In genomic region chr1:146036241-146036989, GRCh38 we compare ENCODE assay signal across 8 cellular contexts. TPM values are rescaled to one million over a fixed set of nuclear protein-coding genes. Genes with fewer than 3 reads are reported as not detected.
DNase-seq lines count a peak whose midpoint lies in the region; TF ChIP-seq lines count a peak whose summit lies in the region.

No MANE protein-coding gene starts in this region.

- H3K27me3 ChIP-seq in brain microvascular endothelial cell (replicated peaks) = no peaks in the 10 kb centered on the region
- no peaks in the 10 kb centered on the region for H3K27me3 ChIP-seq in mononuclear cell (ENCODE audit: insufficient read depth, low read length)

- H3K9me3 ChIP-seq in mononuclear cell (ENCODE audit: low read depth, low read length) = no peaks in the 10 kb centered on the region

- peaks cover 50% of the 10 kb centered on the region for H3K4me1 ChIP-seq in mononuclear cell (ENCODE audit: insufficient read depth, low read length)

- H3K4me3 ChIP-seq in brain microvascular endothelial cell (ENCODE audit: low read depth, low read length) = peak overlapping the region; percentile 62
- H3K4me3 ChIP-seq in mononuclear cell (ENCODE audit: low read length) = peak overlapping the region; percentile 58

- peak; percentile 59 for DNase-seq in NCI-H2227 treated with DMSO at 0.1 percent for 48 hours (lab: John Stamatoyannopoulos, UW)
- no peak for DNase-seq in NCI-H2227 (lab: John Stamatoyannopoulos, UW; ENCODE audit: unreplicated experiment)
- peak; percentile 47 for DNase-seq in NCI-H1105 (lab: John Stamatoyannopoulos, UW)
- no peak for DNase-seq in brain microvascular endothelial cell
- DNase-seq in EL = no peak
- DNase-seq in AG08396 (ENCODE audit: low spot score) = no peak
- no peak for DNase-seq in globus pallidus (ENCODE audit: low spot score)

- in situ Hi-C loops in brain microvascular endothelial cell (cut with HindIII; ENCODE audit: low pct_ligation_motif_present, low sequenced_read_pairs) = no loop called here

- no peaks in the 10 kb centered on the region for H3K36me3 ChIP-seq in brain microvascular endothelial cell (replicated peaks)

- TF ChIP-seq CTCF in brain microvascular endothelial cell (IDR thresholded peaks at IDR 0.05; ENCODE audit: low read depth, low read length, missing control alignments) = no peak

- no peak overlapping the region for H3K27ac ChIP-seq in brain microvascular endothelial cell

RNA-seq across cellular contexts. Expression of gene HJV, which starts 14.9 kb away (rescaled TPM):
- not detected for total RNA-seq in mononuclear cell

RNA-seq across cellular contexts. Expression of gene TXNIP, which starts 40.0 kb away (rescaled TPM):
- 2,317 TPM for total RNA-seq in mononuclear cell

Comparison
In these comparisons a context has a peak if more than half of its experiments do, and no peak if none do; other contexts are left out.
1. DNase-seq: peak in NCI-H2227 treated with DMSO at 0.1 percent for 48 hours (single experiment) and NCI-H1105 (single experiment); none in NCI-H2227 (single experiment), brain microvascular endothelial cell (single experiment), EL (single experiment), AG08396 (single experiment) and globus pallidus (single experiment).